Comparison of ENCODE assay signal across 1 cellular context in the genomic region with DNA sequence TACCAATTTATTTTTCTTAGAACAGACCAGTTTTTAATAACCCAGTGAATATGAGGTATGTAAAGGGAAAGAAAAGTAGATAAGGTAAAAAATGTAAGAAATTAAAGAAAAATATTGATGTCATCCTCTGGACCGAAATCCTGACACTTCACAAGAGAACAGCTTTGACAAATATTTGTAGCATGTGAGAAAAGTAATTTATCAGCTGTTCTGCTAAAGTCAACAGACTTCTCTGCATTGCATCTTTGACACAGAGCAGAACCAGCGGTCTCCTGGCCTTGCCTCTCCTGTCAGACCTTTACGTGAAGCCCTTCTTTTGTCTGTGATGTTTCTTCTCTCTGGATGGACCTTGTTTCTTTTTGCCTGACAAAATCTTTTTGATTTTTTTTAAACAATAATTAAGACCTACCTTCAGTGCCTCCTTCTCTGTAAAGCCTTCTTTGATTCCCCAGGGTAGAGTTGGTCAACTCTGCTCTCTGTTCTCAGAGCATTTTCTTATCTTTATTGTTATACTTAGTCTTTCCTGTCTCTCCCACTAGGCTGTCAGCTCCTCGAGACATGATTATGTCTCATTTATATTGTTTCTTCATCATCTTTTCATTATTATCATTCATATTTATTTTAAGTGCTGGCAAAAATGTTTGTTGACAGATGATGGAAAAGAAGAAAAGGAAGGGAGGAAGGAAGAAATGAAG.
TF ChIP-seq lines count a peak whose summit lies in the region.

No MANE protein-coding gene starts in this region.

TF ChIP-seq in SK-N-SH treated with all-trans-retinoic acid at 6 μM for 48 hours, 23 proteins besides CTCF, POLR2A, EP300 and RAD21 (continued from another document):
- TF ChIP-seq, protein P1, sequence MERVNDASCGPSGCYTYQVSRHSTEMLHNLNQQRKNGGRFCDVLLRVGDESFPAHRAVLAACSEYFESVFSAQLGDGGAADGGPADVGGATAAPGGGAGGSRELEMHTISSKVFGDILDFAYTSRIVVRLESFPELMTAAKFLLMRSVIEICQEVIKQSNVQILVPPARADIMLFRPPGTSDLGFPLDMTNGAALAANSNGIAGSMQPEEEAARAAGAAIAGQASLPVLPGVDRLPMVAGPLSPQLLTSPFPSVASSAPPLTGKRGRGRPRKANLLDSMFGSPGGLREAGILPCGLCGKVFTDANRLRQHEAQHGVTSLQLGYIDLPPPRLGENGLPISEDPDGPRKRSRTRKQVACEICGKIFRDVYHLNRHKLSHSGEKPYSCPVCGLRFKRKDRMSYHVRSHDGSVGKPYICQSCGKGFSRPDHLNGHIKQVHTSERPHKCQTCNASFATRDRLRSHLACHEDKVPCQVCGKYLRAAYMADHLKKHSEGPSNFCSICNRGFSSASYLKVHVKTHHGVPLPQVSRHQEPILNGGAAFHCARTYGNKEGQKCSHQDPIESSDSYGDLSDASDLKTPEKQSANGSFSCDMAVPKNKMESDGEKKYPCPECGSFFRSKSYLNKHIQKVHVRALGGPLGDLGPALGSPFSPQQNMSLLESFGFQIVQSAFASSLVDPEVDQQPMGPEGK (CRISPR knock-in tag; IDR thresholded peaks at IDR 0.05; ENCODE audit: borderline replicate concordance), result no peak
- TF ChIP-seq, protein P2, sequence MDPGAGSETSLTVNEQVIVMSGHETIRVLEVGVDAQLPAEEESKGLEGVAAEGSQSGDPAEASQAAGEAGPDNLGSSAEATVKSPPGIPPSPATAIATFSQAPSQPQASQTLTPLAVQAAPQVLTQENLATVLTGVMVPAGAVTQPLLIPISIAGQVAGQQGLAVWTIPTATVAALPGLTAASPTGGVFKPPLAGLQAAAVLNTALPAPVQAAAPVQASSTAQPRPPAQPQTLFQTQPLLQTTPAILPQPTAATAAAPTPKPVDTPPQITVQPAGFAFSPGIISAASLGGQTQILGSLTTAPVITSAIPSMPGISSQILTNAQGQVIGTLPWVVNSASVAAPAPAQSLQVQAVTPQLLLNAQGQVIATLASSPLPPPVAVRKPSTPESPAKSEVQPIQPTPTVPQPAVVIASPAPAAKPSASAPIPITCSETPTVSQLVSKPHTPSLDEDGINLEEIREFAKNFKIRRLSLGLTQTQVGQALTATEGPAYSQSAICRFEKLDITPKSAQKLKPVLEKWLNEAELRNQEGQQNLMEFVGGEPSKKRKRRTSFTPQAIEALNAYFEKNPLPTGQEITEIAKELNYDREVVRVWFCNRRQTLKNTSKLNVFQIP (CRISPR knock-in tag; IDR thresholded peaks at IDR 0.05; ENCODE audit: borderline replicate concordance, low read depth), result no peak
- TF ChIP-seq TCF4 (CRISPR knock-in tag; IDR thresholded peaks at IDR 0.05; ENCODE audit: borderline replicate concordance), result no peak
